Comparison of ENCODE assay signal across 23 cellular contexts in the genomic region with DNA sequence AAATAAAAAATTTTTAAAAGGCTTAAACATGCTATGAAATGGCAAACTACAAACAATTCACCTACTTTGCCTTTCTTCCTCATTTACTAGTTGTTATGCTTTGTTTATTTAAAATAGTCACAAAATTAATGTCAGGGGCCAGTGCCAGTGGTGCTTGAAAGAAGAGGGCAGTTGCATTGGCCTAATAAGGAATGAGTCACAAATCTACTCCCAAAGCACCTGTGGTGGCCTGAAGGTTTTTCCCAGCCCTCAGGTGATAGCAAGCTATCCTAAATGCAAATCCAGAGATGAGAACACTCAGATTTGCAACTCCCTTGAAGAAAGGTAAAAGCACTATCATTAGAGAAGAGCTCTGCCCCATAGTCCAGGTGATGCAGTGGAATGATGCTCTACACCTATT.
DNase-seq lines count a peak whose midpoint lies in the region; ATAC-seq, FAIRE-seq and TF ChIP-seq lines count a peak whose summit lies in the region.
"Had no signal": no experiment of that assay in that cellular context is flagged by ENCODE, and none has a peak within 500 bp of the region (broad histone marks: within the 10 kb centered on the region; RNA-seq: fewer than 3 reads in every experiment).

No MANE protein-coding gene starts in this region.

- H3K9me3 ChIP-seq in Panc1 (ENCODE audit: control insufficient read depth, insufficient read depth, low read depth, low read length) (no peaks in the 10 kb centered on the region), pancreas (no peaks in the 10 kb centered on the region), HAP-1 (no peaks in the 10 kb centered on the region)
- H3K9me3 ChIP-seq: BE2C had no signal

- no TSS peak for BruUV-seq in Panc1 (replicated peaks; lab: Mats Ljungman, UMichigan)

- ATAC-seq in Panc1: no peak
- ATAC-seq in foreskin keratinocyte: peak; percentile 64
- peak; percentile 81 to 85 (median 84) for ATAC-seq in pancreas
- ATAC-seq: GM12878, GM23338 had no signal

- H3K4me1 ChIP-seq in Panc1 (ENCODE audit: control insufficient read depth, insufficient read depth, low read length): peaks cover 89% of the 10 kb centered on the region
- peaks cover 9% of the 10 kb centered on the region for H3K4me1 ChIP-seq in foreskin keratinocyte
- peaks cover 11 to 28% (median 19%) of the 10 kb centered on the region in 3 donors for H3K4me1 ChIP-seq in pancreas
- H3K4me1 ChIP-seq in HAP-1: peaks cover 10% of the 10 kb centered on the region
- H3K4me1 ChIP-seq: BE2C had no signal

- POLR2A ChIA-PET in Panc1 (lab: Charles Lee): no interaction called here

- TF ChIP-seq CTCF in Panc1 (IDR thresholded peaks at IDR 0.05) (no peak), foreskin keratinocyte (conservative IDR thresholded peaks at IDR 0.05) (no peak), pancreas (IDR thresholded peaks at IDR 0.05) (no peak)

- FAIRE-seq in pancreas (lab: Jason Lieb, UNC): no peak
- FAIRE-seq: A204.1, GM12878, GM18507, H54, HTR-8/SVneo had no signal

- H3K27me3 ChIP-seq in Panc1 (ENCODE audit: control insufficient read depth, insufficient read depth, low read length): no peaks in the 10 kb centered on the region
- H3K27me3 ChIP-seq in foreskin keratinocyte: no peaks in the 10 kb centered on the region
- H3K27me3 ChIP-seq in pancreas: no peaks in the 10 kb centered on the region
- no peaks in the 10 kb centered on the region for H3K27me3 ChIP-seq in HAP-1 (ENCODE audit: low read depth)
- H3K27me3 ChIP-seq: BE2C had no signal

- in situ Hi-C loops in Panc1 (cut with HindIII; ENCODE audit: low pct_unique_long_range_greater_than_20kb, low sequenced_read_pairs) (no loop called here), HAP-1 (cut with MboI; ENCODE audit: low sequenced_read_pairs) (no loop called here)

- CTCF ChIA-PET in Panc1 (lab: Charles Lee): interaction anchor here (0.7 kb wide), 1 partner anchor 216 kb away, joined by 3 read pairs; no protein-coding TSS in a partner anchor

- peaks cover 2% of the 10 kb centered on the region; the same call in 1 of the 2 replicates for H3K36me3 ChIP-seq in Panc1 (ENCODE audit: control insufficient read depth, insufficient read depth, low read length)
- no peaks in the 10 kb centered on the region for H3K36me3 ChIP-seq in pancreas
- no peaks in the 10 kb centered on the region for H3K36me3 ChIP-seq in HAP-1 (replicated peaks)
- H3K36me3 ChIP-seq: BE2C had no signal

- DNase-seq in M059J (ENCODE audit: low read depth): peak; percentile 43
- DNase-seq in Panc1 (ENCODE audit: low read depth, low spot score): no peak
- DNase-seq in foreskin keratinocyte: peak in 1 of 2 donors; percentile 45
- peak in 3 of 6 donors; percentile 46 to 50 (median 49) for DNase-seq in pancreas
- DNase-seq in LoVo (ENCODE audit: low spot score): no peak
- no peak for DNase-seq in stimulated activated CD4-positive, alpha-beta T cell treated with anti-CD3 and anti-CD28 coated beads, Interleukin-4, amount 100 ng/mL, for 24 hours
- DNase-seq in HAP-1 (ENCODE audit: low spot score in 2 of 2): no peak
- DNase-seq: ACHN; BE2C; C1 segment of cervical spinal cord; CD4-positive, CD25-positive, alpha-beta regulatory T cell; CD8-positive, alpha-beta memory T cell; COR-L47; DMS 273 treated with DMSO at 0.1 percent for 48 hours; DMS53; DND-41; EL had no signal

- intact Hi-C loops in Panc1 (cut with micrococcal nuclease; ENCODE audit: unreplicated experiment): no loop called here
- intact Hi-C loops in pancreas (cut with DNase I): no loop called here

- H3K4me3 ChIP-seq in Panc1 (ENCODE audit: low read depth in 2 of 2, low read length in 2 of 2): no peak overlapping the region
- H3K4me3 ChIP-seq in pancreas: no peak overlapping the region
- no peak overlapping the region for H3K4me3 ChIP-seq in HAP-1
- H3K4me3 ChIP-seq: GM12878, GM23338 had no signal

- H3K27ac ChIP-seq in Panc1 (ENCODE audit: low read length) (peak overlapping the region; percentile 100), foreskin keratinocyte (no peak overlapping the region), pancreas (peak overlapping the region in 3 of 4 donors; percentile 19 to 69 (median 60))
